ENCODE assay signal across 7 cellular contexts in the genomic region with DNA sequence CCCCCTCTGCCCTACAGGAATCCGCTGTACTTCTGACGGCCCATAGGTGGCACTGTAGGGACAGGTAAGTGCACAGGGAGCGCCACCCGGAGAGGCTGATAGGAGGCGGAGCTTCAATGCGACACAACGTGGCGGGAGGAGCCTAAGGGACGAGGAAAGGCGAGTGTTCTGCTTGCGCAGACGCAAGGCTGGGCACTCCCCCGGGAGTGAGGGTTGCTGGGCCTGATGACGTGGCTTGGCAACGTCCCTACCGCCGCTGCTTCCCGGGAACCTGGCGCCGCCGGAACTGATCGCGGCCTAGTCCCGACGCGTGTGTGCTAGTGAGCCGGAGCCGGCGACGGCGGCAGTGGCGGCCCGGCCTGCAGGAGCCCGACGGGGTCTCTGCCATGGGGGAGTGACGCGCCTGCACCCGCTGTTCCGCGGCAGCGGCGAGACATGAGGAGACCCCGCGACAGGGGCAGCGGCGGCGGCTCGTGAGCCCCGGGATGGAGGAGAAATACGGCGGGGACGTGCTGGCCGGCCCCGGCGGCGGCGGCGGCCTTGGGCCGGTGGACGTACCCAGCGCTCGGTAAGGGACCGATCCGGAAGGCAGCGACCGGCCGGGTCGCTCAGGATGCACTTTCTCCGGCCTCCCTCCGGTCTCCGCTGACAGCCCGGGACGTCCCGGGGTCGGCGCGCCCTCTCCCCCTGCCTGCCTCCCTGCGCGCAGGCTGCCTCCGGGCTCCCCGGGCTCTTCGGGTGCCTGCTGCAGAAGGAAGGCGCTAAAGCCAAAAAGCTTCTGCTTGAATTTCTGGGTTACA. TPM values are rescaled to one million over a fixed set of nuclear protein-coding genes. Genes with fewer than 3 reads are reported as not detected.
DNase-seq lines count a peak whose midpoint lies in the region; ATAC-seq and TF ChIP-seq lines count a peak whose summit lies in the region.

TSS of gene SLC30A5 (plus strand) at position 244 of the 800 bp plus-strand sequence. CDS start at position 486, 242 bp downstream.

- peak; percentile 93 for TF ChIP-seq POLR2A in GM15510 (IDR thresholded peaks at IDR 0.05; ENCODE audit: borderline replicate concordance, extremely low read depth, insufficient read length)

- DNase-seq in NCI-H187 (lab: John Stamatoyannopoulos, UW) (peak; percentile 96 to 99), ascending aorta (ENCODE audit: low spot score in 2 of 2) (peak; percentile 99 to 100), right cardiac atrium (peak; percentile 99 to 100 (median 100))

- H3K27ac ChIP-seq in ascending aorta = peak within 1 kb of the TSS; percentile 91 to 94
- H3K27ac ChIP-seq in right cardiac atrium (ENCODE audit: low read length) = peak within 1 kb of the TSS; percentile 94
- H3K27ac ChIP-seq in rectal smooth muscle tissue (ENCODE audit: low read depth, low read length) = peak within 1 kb of the TSS; percentile 90

- ATAC-seq in HG02938 (IDR thresholded peaks at IDR 0.05; ENCODE audit: unreplicated experiment) = peak; percentile 99
- peak; percentile 100 for ATAC-seq in right cardiac atrium

- intact Hi-C loops in T-helper 2 cell treated with Interferon-gamma antibody and Interleukin-4, amounts not matched to agents 100 ng/mL and 5 ng/mL, for 36 hours (cut with micrococcal nuclease) = loop anchor here (1.0 kb wide), 7 partner anchors 51 to 275 kb away; partner anchors contain the start of genes AK6, CCNB1, CDK7 and CENPH
- intact Hi-C loops in ascending aorta (cut with DNase I) = loop anchor here (1.0 to 2.0 kb wide), 6 partner anchors 51 to 275 kb away; partner anchors contain the start of genes AK6, CCDC125, CCNB1 and CDK7
- intact Hi-C loops in right cardiac atrium (cut with DNase I) = loop anchor here in 1 of 4 donors (5.0 kb wide), 1 partner anchor 52 kb away; no protein-coding TSS in a partner anchor

- H3K36me3 ChIP-seq in ascending aorta = no peaks in the 10 kb centered on the region
- H3K36me3 ChIP-seq in rectal smooth muscle tissue (ENCODE audit: control insufficient read depth, insufficient read depth, low read length) = no peaks in the 10 kb centered on the region

- peaks cover 0 to 12% of the 10 kb centered on the region in 2 donors for H3K4me1 ChIP-seq in ascending aorta
- no peaks in the 10 kb centered on the region for H3K4me1 ChIP-seq in right cardiac atrium (ENCODE audit: control insufficient read depth, insufficient read depth, low read length)
- H3K4me1 ChIP-seq in rectal smooth muscle tissue (ENCODE audit: control insufficient read depth, insufficient read depth, low read length) = peaks cover 7% of the 10 kb centered on the region

- peak; percentile 90 to 92 (median 90) for TF ChIP-seq CTCF in ascending aorta (IDR thresholded peaks at IDR 0.05)

- H3K9ac ChIP-seq in rectal smooth muscle tissue (ENCODE audit: low read length) = peak within 1 kb of the TSS; percentile 94

- H3K9me3 ChIP-seq in ascending aorta (no peaks in the 10 kb centered on the region), right cardiac atrium (ENCODE audit: control insufficient read depth, low read length) (no peaks in the 10 kb centered on the region)

- H3K27me3 ChIP-seq in ascending aorta (no peaks in the 10 kb centered on the region), right cardiac atrium (ENCODE audit: control insufficient read depth, insufficient read depth) (no peaks in the 10 kb centered on the region), rectal smooth muscle tissue (ENCODE audit: control insufficient read depth, insufficient read depth, low read length) (no peaks in the 10 kb centered on the region)

- peak within 1 kb of the TSS; percentile 86 to 93 for H3K4me3 ChIP-seq in ascending aorta
- H3K4me3 ChIP-seq in right cardiac atrium (ENCODE audit: low read length) = peak within 1 kb of the TSS; percentile 84
- peak within 1 kb of the TSS; percentile 82 for H3K4me3 ChIP-seq in rectal smooth muscle tissue (ENCODE audit: low read length)

- WGBS in right cardiac atrium = under 1% methylated on average over 83 of the region's 83 CpGs

RNA-seq across cellular contexts. Expression of gene SLC30A5, which starts in this region (rescaled TPM):
- total RNA-seq in T-helper 2 cell treated with Interferon-gamma antibody and Interleukin-4, amounts not matched to agents 100 ng/mL and 5 ng/mL, for 36 hours = 42.9 and 45.8 TPM in 2 replicates
- total RNA-seq in ascending aorta = 20.6 TPM
- total RNA-seq in right cardiac atrium = 10 to 100 TPM; 40.6 to 59.1 (median 55.5) TPM
- 32.5 TPM for polyA plus RNA-seq in right cardiac atrium

Comparison
In these comparisons a context has a peak if more than half of its experiments do, and no peak if none do; other contexts are left out.
1. Peak in every context shown above with its lines: DNase-seq, ATAC-seq, H3K4me3 ChIP-seq and H3K27ac ChIP-seq.